Comparison of ENCODE assay signal across 8 cellular contexts in genomic region chr1:41783189-41783639, GRCh38.
DNase-seq lines count a peak whose midpoint lies in the region; ATAC-seq and TF ChIP-seq lines count a peak whose summit lies in the region.

No MANE protein-coding gene starts in this region.

- H3K4me1 ChIP-seq in HCT116 (ENCODE audit: control insufficient read depth in 1 of 2, insufficient read depth in 2 of 2, low read length in 2 of 2), result peaks cover 16% of the 10 kb centered on the region in 2 experiments
- H3K4me1 ChIP-seq in RWPE2 (ENCODE audit: insufficient read depth, poor library complexity, severe bottlenecking), result peaks cover 8% of the 10 kb centered on the region
- no peaks in the 10 kb centered on the region for H3K4me1 ChIP-seq in HAP-1

- H2AFZ ChIP-seq in HCT116 (ENCODE audit: low read depth, low read length, poor library complexity, severe bottlenecking), result no peak overlapping the region

- intact Hi-C loops in HCT116 (cut with micrococcal nuclease), result no loop called here

- H3K27me3 ChIP-seq in HCT116 (ENCODE audit: insufficient read depth, low read length) (no peaks in the 10 kb centered on the region), RWPE2 (ENCODE audit: insufficient read depth, poor library complexity, severe bottlenecking) (no peaks in the 10 kb centered on the region), HAP-1 (ENCODE audit: low read depth) (no peaks in the 10 kb centered on the region)

- RAD21 ChIA-PET in HCT116 (lab: Charles Lee; ENCODE audit: low non-redundant PET in 1 of 2, low total read pairs in 2 of 2, uncharacterized antibody in 2 of 2, unreplicated experiment in 2 of 2), result no interaction called here

- H3K9me3 ChIP-seq in HCT116 (ENCODE audit: control insufficient read depth in 1 of 2, insufficient read depth in 1 of 2, low read depth in 1 of 2, low read length in 2 of 2) (no peaks in the 10 kb centered on the region), RWPE2 (ENCODE audit: severe bottlenecking) (no peaks in the 10 kb centered on the region), HAP-1 (no peaks in the 10 kb centered on the region)

- H3K4me2 ChIP-seq in HCT116 (ENCODE audit: low read length), result peak overlapping the region; percentile 72

- CTCF ChIA-PET in HCT116 (lab: Charles Lee), result no interaction called here

- no peaks in the 10 kb centered on the region for H4K20me1 ChIP-seq in HCT116 (ENCODE audit: insufficient read depth)

- H3K9ac ChIP-seq in HCT116 (ENCODE audit: low read length), result peak overlapping the region; percentile 8; the same call in 1 of the 2 replicates

- H3K27ac ChIP-seq in HCT116 (ENCODE audit: low read depth, low read length) (peak overlapping the region; percentile 43), RWPE2 (ENCODE audit: poor library complexity, severe bottlenecking) (peak overlapping the region; percentile 29)

- POLR2A ChIA-PET in HCT116 (lab: Charles Lee), result interaction anchor here (1.5 kb wide), 1 partner anchor 9 kb away, joined by 3 read pairs; no protein-coding TSS in a partner anchor

- no peaks in the 10 kb centered on the region for H3K36me3 ChIP-seq in HCT116 (ENCODE audit: control insufficient read depth in 1 of 2, insufficient read depth in 2 of 2, low read length in 2 of 2)
- H3K36me3 ChIP-seq in RWPE2 (ENCODE audit: low read depth), result no peaks in the 10 kb centered on the region
- H3K36me3 ChIP-seq in HAP-1 (replicated peaks), result no peaks in the 10 kb centered on the region

- H3K9me2 ChIP-seq in HCT116 (ENCODE audit: insufficient read depth), result no peaks in the 10 kb centered on the region

- TF ChIP-seq RAD21 in HCT116 (IDR thresholded peaks at IDR 0.05; ENCODE audit: low read depth), result peak; percentile 18; the same call in 1 of the 2 replicates

- DNase-seq in HCT116 (ENCODE audit: low read depth, low spot score) (peak; percentile 79), RWPE2 (ENCODE audit: low spot score) (no peak), fibroblast of gingiva (ENCODE audit: low read depth) (peak; percentile 84), NCI-H2196 (lab: John Stamatoyannopoulos, UW; ENCODE audit: unreplicated experiment) (no peak), HAP-1 (ENCODE audit: low spot score in 2 of 2) (no peak), AML-193 (lab: John Stamatoyannopoulos, UW) (no peak)
- DNase-seq in stimulated activated CD4-positive, alpha-beta T cell treated with anti-CD3 and anti-CD28 coated beads, Interleukin-1b, Interleukin-23, amount 100 ng/mL, for 48 hours, result peak; percentile 76

- no TSS peak for BruUV-seq in HCT116 (replicated peaks; lab: Mats Ljungman, UMichigan)

- H3K4me3 ChIP-seq in HCT116 (replicated peaks in 1 of 2; ENCODE audit: low read depth in 1 of 2, low read length in 2 of 2), result peak overlapping the region in 1 of 2 experiments; percentile 35; a peak in 2 of 4 replicates
- no peak overlapping the region for H3K4me3 ChIP-seq in RWPE2 (ENCODE audit: severe bottlenecking)
- H3K4me3 ChIP-seq in HAP-1, result no peak overlapping the region

- TF ChIP-seq CTCF in HCT116 (IDR thresholded peaks at IDR 0.05 in 2 of 3, conservative IDR thresholded peaks at IDR 0.05 in 1 of 3; ENCODE audit: borderline replicate concordance in 1 of 3, insufficient read depth in 1 of 3, low read depth in 2 of 3, low read length in 2 of 3) (no peak), RWPE2 (IDR thresholded peaks at IDR 0.05; ENCODE audit: poor library complexity, severe bottlenecking) (no peak)

- TF ChIP-seq POLR2A in HCT116 (IDR thresholded peaks at IDR 0.05; ENCODE audit: borderline replicate concordance, extremely low read depth, insufficient read depth, insufficient read length), result no peak

- ATAC-seq in HCT116, result peak; percentile 94
- peak; percentile 99 for ATAC-seq in RWPE2 (ENCODE audit: low read depth)
- ATAC-seq in GM18868 (IDR thresholded peaks at IDR 0.05; ENCODE audit: unreplicated experiment), result no peak

- no peaks in the 10 kb centered on the region for H3K79me2 ChIP-seq in HCT116 (ENCODE audit: insufficient read depth, low read length)

- in situ Hi-C loops in HAP-1 (cut with MboI; ENCODE audit: low sequenced_read_pairs), result no loop called here

TF ChIP-seq in HCT116, 20 proteins besides CTCF, POLR2A, EP300 and RAD21:
- TF ChIP-seq SRF (IDR thresholded peaks at IDR 0.05; ENCODE audit: low read depth) (peak; percentile 67; the same call in 1 of the 2 replicates), ATF3 (IDR thresholded peaks at IDR 0.05) (no peak), EZH2 (IDR thresholded peaks at IDR 0.05) (no peak), TCF7L2 (IDR thresholded peaks at IDR 0.05; ENCODE audit: borderline replicate concordance, extremely low read depth, insufficient read depth, insufficient read length) (peak; percentile 77), ZFX (IDR thresholded peaks at IDR 0.05) (no peak), YY1 (IDR thresholded peaks at IDR 0.05; ENCODE audit: extremely low read depth, insufficient replicate concordance, low read depth, low read length) (no peak), EZH2phosphoT487 (IDR thresholded peaks at IDR 0.05; ENCODE audit: borderline replicate concordance) (no peak), REST (IDR thresholded peaks at IDR 0.05; ENCODE audit: low read depth) (no peak), FOSL1 (IDR thresholded peaks at IDR 0.05; ENCODE audit: low read depth) (peak; percentile 96), SP1 (IDR thresholded peaks at IDR 0.05; ENCODE audit: low read depth) (peak; percentile 88), MAX (IDR thresholded peaks at IDR 0.05) (peak; percentile 77), CBX3 (IDR thresholded peaks at IDR 0.05; ENCODE audit: low read depth) (peak; percentile 77; the same call in 1 of the 2 replicates), EGR1 (IDR thresholded peaks at IDR 0.05; ENCODE audit: low read depth) (peak; percentile 97), CEBPB (IDR thresholded peaks at IDR 0.05; ENCODE audit: low read depth) (no peak), ZBTB33 (IDR thresholded peaks at IDR 0.05; ENCODE audit: extremely low read depth, insufficient replicate concordance, low read length) (no peak), SIN3A (IDR thresholded peaks at IDR 0.05; ENCODE audit: low read depth) (no peak), POLR2AphosphoS5 (IDR thresholded peaks at IDR 0.05; ENCODE audit: low read depth, low read length) (no peak), JUND (IDR thresholded peaks at IDR 0.05) (peak; percentile 95), ZNF274 (IDR thresholded peaks at IDR 0.05; ENCODE audit: low read depth, low read length) (no peak), ELF1 (IDR thresholded peaks at IDR 0.05; ENCODE audit: borderline replicate concordance, low read depth) (no peak)

Comparison
In these comparisons a context has a peak if more than half of its experiments do, and no peak if none do; other contexts are left out.
1. DNase-seq: peak in HCT116 (single experiment), fibroblast of gingiva (single experiment) and stimulated activated CD4-positive, alpha-beta T cell treated with anti-CD3 and anti-CD28 coated beads, Interleukin-1b, Interleukin-23, amount 100 ng/mL, for 48 hours (single experiment); none in RWPE2 (single experiment), NCI-H2196 (single experiment), HAP-1 (0 of 2) and AML-193 (0 of 2).